In genomic region chr11:78257654-78258053, GRCh38 we compare ENCODE assay signal across 11 cellular contexts.
A peak's percentile ranks its signal among the peaks of the same experiment; 100 is the strongest.
DNase-seq lines count a peak whose midpoint lies in the region; ATAC-seq and TF ChIP-seq lines count a peak whose summit lies in the region.
"Had no signal": no experiment of that assay in that cellular context is flagged by ENCODE, and none has a peak within 500 bp of the region (broad histone marks: within the 10 kb centered on the region; RNA-seq: fewer than 3 reads in every experiment).

No MANE protein-coding gene starts in this region.

- peak overlapping the region; percentile 65 for H3K27ac ChIP-seq in left ventricle myocardium inferior (replicated peaks)
- peak overlapping the region; percentile 54 for H3K27ac ChIP-seq in lower lobe of right lung
- H3K27ac ChIP-seq in temporal lobe (ENCODE audit: low read depth, low read length) = peak overlapping the region; percentile 23
- H3K27ac ChIP-seq in aorta (ENCODE audit: low read depth in 1 of 2, low read length in 2 of 2) = peak overlapping the region; percentile 53 to 64
- H3K27ac ChIP-seq in sigmoid colon = peak overlapping the region in 2 of 4 donors; percentile 14 to 27

- WGBS in aorta, 2 donors = 69 to 83% methylated on average over 3 of the region's 3 CpGs
- WGBS in sigmoid colon, 2 donors = 95 to 96% methylated on average over 3 of the region's 3 CpGs

- no peak for TF ChIP-seq POLR2A in sigmoid colon (IDR thresholded peaks at IDR 0.05)

- no peaks in the 10 kb centered on the region for H3K27me3 ChIP-seq in left ventricle myocardium inferior (ENCODE audit: low read depth)
- no peaks in the 10 kb centered on the region for H3K27me3 ChIP-seq in lower lobe of right lung (ENCODE audit: low read depth)
- no peaks in the 10 kb centered on the region for H3K27me3 ChIP-seq in aorta (ENCODE audit: control insufficient read depth in 1 of 2, insufficient read depth in 2 of 2, low read length in 1 of 2)
- no peaks in the 10 kb centered on the region for H3K27me3 ChIP-seq in sigmoid colon

- no peak for TF ChIP-seq EP300 in sigmoid colon (IDR thresholded peaks at IDR 0.05)

- H3K9me3 ChIP-seq in left ventricle myocardium inferior (replicated peaks) (no peaks in the 10 kb centered on the region), lower lobe of right lung (no peaks in the 10 kb centered on the region), aorta (ENCODE audit: control insufficient read depth, low read length) (no peaks in the 10 kb centered on the region), sigmoid colon (no peaks in the 10 kb centered on the region)

- intact Hi-C loops in left ventricle myocardium inferior (cut with micrococcal nuclease) (loop anchor here (10.0 kb wide), 1 partner anchor 157 kb away; the partner anchor contains the start of gene GAB2), cardiac septum (cut with DNase I) (no loop called here), lower lobe of right lung (cut with DNase I) (no loop called here), aorta (cut with DNase I) (loop anchor here (2.0 to 5.0 kb wide), 2 partner anchors 25 to 50 kb away; no protein-coding TSS in a partner anchor), sigmoid colon (cut with DNase I) (no loop called here)

- peaks cover 60% of the 10 kb centered on the region for H3K4me1 ChIP-seq in left ventricle myocardium inferior
- peaks cover 40% of the 10 kb centered on the region for H3K4me1 ChIP-seq in lower lobe of right lung
- H3K4me1 ChIP-seq in aorta (ENCODE audit: control insufficient read depth in 1 of 2, insufficient read depth in 2 of 2, low read length in 2 of 2) = peaks cover 5 to 8% of the 10 kb centered on the region in 2 donors
- peaks cover 0 to 4% (median 0%) of the 10 kb centered on the region in 4 donors for H3K4me1 ChIP-seq in sigmoid colon

- no peak overlapping the region for H3K4me3 ChIP-seq in left ventricle myocardium inferior
- no peak overlapping the region for H3K4me3 ChIP-seq in lower lobe of right lung
- no peak overlapping the region for H3K4me3 ChIP-seq in aorta (ENCODE audit: low read length in 2 of 2)
- H3K4me3 ChIP-seq in sigmoid colon = no peak overlapping the region

- no peak for DNase-seq in left ventricle myocardium inferior
- no peak for DNase-seq in cardiac septum (ENCODE audit: low spot score)
- DNase-seq in lower lobe of right lung = no peak
- DNase-seq in aorta = no peak
- DNase-seq in inferior parietal cortex (ENCODE audit: extremely low spot score) = no peak
- no peak for DNase-seq in sigmoid colon
- DNase-seq: DMS53, NCI-H146, NCI-H2081 treated with DMSO at 0.1 percent for 48 hours had no signal

- H3K36me3 ChIP-seq in left ventricle myocardium inferior = no peaks in the 10 kb centered on the region
- H3K36me3 ChIP-seq in lower lobe of right lung = no peaks in the 10 kb centered on the region
- no peaks in the 10 kb centered on the region for H3K36me3 ChIP-seq in aorta (ENCODE audit: control insufficient read depth in 1 of 2, insufficient read depth in 2 of 2, low read length in 1 of 2)
- H3K36me3 ChIP-seq in sigmoid colon = no peaks in the 10 kb centered on the region

- ATAC-seq in lower lobe of right lung (no peak), aorta (ENCODE audit: low FRiP score) (no peak), HG03342 (IDR thresholded peaks at IDR 0.05; ENCODE audit: unreplicated experiment) (no peak)

- no peak for TF ChIP-seq CTCF in left ventricle myocardium inferior (IDR thresholded peaks at IDR 0.05; ENCODE audit: borderline replicate concordance)
- TF ChIP-seq CTCF in lower lobe of right lung (IDR thresholded peaks at IDR 0.05) = no peak
- TF ChIP-seq CTCF in sigmoid colon (IDR thresholded peaks at IDR 0.05) = no peak

Comparison
In these comparisons a context has a peak if more than half of its experiments do, and no peak if none do; other contexts are left out.
1. intact Hi-C loops: an anchor here in left ventricle myocardium inferior (10.0 kb wide) and aorta (2.0 to 5.0 kb wide); none called in cardiac septum, lower lobe of right lung and sigmoid colon.